ENCODE assay signal across 8 cellular contexts in genomic region chr1:2528966-2529750, GRCh38. TPM values are rescaled to one million over a fixed set of nuclear protein-coding genes. Genes with fewer than 3 reads are reported as not detected.
A peak's percentile ranks its signal among the peaks of the same experiment; 100 is the strongest.
DNase-seq lines count a peak whose midpoint lies in the region; ATAC-seq lines count a peak whose summit lies in the region.
"Had no signal": no experiment of that assay in that cellular context is flagged by ENCODE, and none has a peak within 500 bp of the region (broad histone marks: within the 10 kb centered on the region; RNA-seq: fewer than 3 reads in every experiment).

No MANE protein-coding gene starts in this region.

- H3K27me3 Mint-ChIP-seq in activated CD8-positive, alpha-beta T cell treated with anti-CD3 and anti-CD28 coated beads, Interleukin-2, amount 10 ng/mL, durations not matched to agents 7 days and 5 days (ENCODE audit: low read depth): peaks cover 35% of the 10 kb centered on the region

- CTCF ChIA-PET in activated CD8-positive, alpha-beta T cell treated with anti-CD3 and anti-CD28 coated beads, Interleukin-2, amount 10 ng/mL, durations not matched to agents 7 days and 5 days (lab: Charles Lee): interaction anchor here (1.1 to 1.2 kb wide), 2 partner anchors 10 to 19 kb away, joined by 3 to 4 read pairs; no protein-coding TSS in a partner anchor

- H3K27ac Mint-ChIP-seq in activated CD8-positive, alpha-beta T cell treated with anti-CD3 and anti-CD28 coated beads, Interleukin-2, amount 10 ng/mL, durations not matched to agents 7 days and 5 days: no peak overlapping the region

- peaks cover 8% of the 10 kb centered on the region for H3K36me3 Mint-ChIP-seq in activated CD8-positive, alpha-beta T cell treated with anti-CD3 and anti-CD28 coated beads, Interleukin-2, amount 10 ng/mL, durations not matched to agents 7 days and 5 days (ENCODE audit: low read depth)

- H3K4me3 ChIP-seq in HUES48 (ENCODE audit: low read depth, low read length): peak overlapping the region; percentile 52; the same call in 1 of the 2 replicates

- H3K4me3 Mint-ChIP-seq in activated CD8-positive, alpha-beta T cell treated with anti-CD3 and anti-CD28 coated beads, Interleukin-2, amount 10 ng/mL, durations not matched to agents 7 days and 5 days: peak overlapping the region; percentile 51

- no peaks in the 10 kb centered on the region for H3K9me3 ChIP-seq in HUES48 (ENCODE audit: control insufficient read depth, insufficient read depth, low read length)

- peak; percentile 31 for DNase-seq in activated CD8-positive, alpha-beta T cell treated with anti-CD3 and anti-CD28 coated beads, Interleukin-2, amount 10 ng/mL, durations not matched to agents 7 days and 5 days
- peak; percentile 58 for DNase-seq in germinal center (ENCODE audit: low spot score)
- DNase-seq in stimulated activated CD4-positive, alpha-beta T cell treated with anti-CD3 and anti-CD28 coated beads, Interleukin-4, amount 100 ng/mL, for 4 hours: peak; percentile 51 to 60
- DNase-seq in GM19240 (ENCODE audit: insufficient read length, low spot score): no peak
- no peak for DNase-seq in globus pallidus (ENCODE audit: low spot score)

- peaks cover 71% of the 10 kb centered on the region for H3K27me3 ChIP-seq in HUES48 (ENCODE audit: control insufficient read depth, insufficient read depth, low read length)

- POLR2A ChIA-PET in activated CD8-positive, alpha-beta T cell treated with anti-CD3 and anti-CD28 coated beads, Interleukin-2, amount 10 ng/mL, durations not matched to agents 7 days and 5 days (lab: Charles Lee): interaction anchor here (0.5 to 2.4 kb wide), 3 partner anchors 18 to 140 kb away, joined by 3 to 14 read pairs (median 4); partner anchors contain the start of gene TNFRSF14

- H3K9me3 Mint-ChIP-seq in activated CD8-positive, alpha-beta T cell treated with anti-CD3 and anti-CD28 coated beads, Interleukin-2, amount 10 ng/mL, durations not matched to agents 7 days and 5 days (ENCODE audit: insufficient read depth): no peaks in the 10 kb centered on the region

- ATAC-seq in activated CD8-positive, alpha-beta T cell treated with anti-CD3 and anti-CD28 coated beads, Interleukin-2, amount 10 ng/mL, durations not matched to agents 7 days and 5 days: no peak
- no peak for ATAC-seq in GM21390 (IDR thresholded peaks at IDR 0.05; ENCODE audit: unreplicated experiment)

- peaks cover 26% of the 10 kb centered on the region for H3K4me1 ChIP-seq in HUES48 (ENCODE audit: control insufficient read depth, insufficient read depth, low read length)

- H3K36me3 ChIP-seq in HUES48 (ENCODE audit: control insufficient read depth, insufficient read depth, low read length): no peaks in the 10 kb centered on the region

- no peak overlapping the region for H3K27ac ChIP-seq in HUES48 (ENCODE audit: low read depth, low read length)

- H3K9ac ChIP-seq in HUES48 (ENCODE audit: low read depth, low read length): no peak overlapping the region

- H3K4me1 Mint-ChIP-seq in activated CD8-positive, alpha-beta T cell treated with anti-CD3 and anti-CD28 coated beads, Interleukin-2, amount 10 ng/mL, durations not matched to agents 7 days and 5 days (ENCODE audit: low read depth): peaks cover 28% of the 10 kb centered on the region

RNA-seq across cellular contexts. Expression of gene HES5, which starts 0.9 kb away (rescaled TPM):
- total RNA-seq in activated CD8-positive, alpha-beta T cell treated with anti-CD3 and anti-CD28 coated beads, Interleukin-2, amount 10 ng/mL, durations not matched to agents 7 days and 5 days: not detected
- total RNA-seq: LHCN-M2 had no signal

RNA-seq across cellular contexts. Expression of gene PANK4, which starts 2.8 kb away (rescaled TPM):
- total RNA-seq in activated CD8-positive, alpha-beta T cell treated with anti-CD3 and anti-CD28 coated beads, Interleukin-2, amount 10 ng/mL, durations not matched to agents 7 days and 5 days: 10 to 100 TPM; 55.9 to 66.8 TPM

RNA-seq across cellular contexts. Expression of gene TNFRSF14, which starts 27.0 kb away (rescaled TPM):
- 10 to 100 TPM; 85.8 to 86.5 TPM for total RNA-seq in activated CD8-positive, alpha-beta T cell treated with anti-CD3 and anti-CD28 coated beads, Interleukin-2, amount 10 ng/mL, durations not matched to agents 7 days and 5 days

RNA-seq across cellular contexts. Expression of gene PLCH2, which starts 53.1 kb away (rescaled TPM):
- 10 to 100 TPM in 1 of 2 experiments, 1 to 10 TPM in 1; 9.8 to 11.8 TPM for total RNA-seq in activated CD8-positive, alpha-beta T cell treated with anti-CD3 and anti-CD28 coated beads, Interleukin-2, amount 10 ng/mL, durations not matched to agents 7 days and 5 days
- total RNA-seq: LHCN-M2 had no signal

RNA-seq across cellular contexts. Expression of gene PRXL2B, which starts 57.4 kb away (rescaled TPM):
- total RNA-seq in activated CD8-positive, alpha-beta T cell treated with anti-CD3 and anti-CD28 coated beads, Interleukin-2, amount 10 ng/mL, durations not matched to agents 7 days and 5 days: 10 to 100 TPM; 35.6 to 40.6 TPM

Comparison
In these comparisons a context has a peak if more than half of its experiments do, and no peak if none do; other contexts are left out.
1. DNase-seq: peak in activated CD8-positive, alpha-beta T cell treated with anti-CD3 and anti-CD28 coated beads, Interleukin-2, amount 10 ng/mL, durations not matched to agents 7 days and 5 days (single experiment), germinal center (single experiment) and stimulated activated CD4-positive, alpha-beta T cell treated with anti-CD3 and anti-CD28 coated beads, Interleukin-4, amount 100 ng/mL, for 4 hours (2 of 2); none in GM19240 (single experiment) and globus pallidus (single experiment).